11 cellular contexts compared by ENCODE assay signal in the genomic region with DNA sequence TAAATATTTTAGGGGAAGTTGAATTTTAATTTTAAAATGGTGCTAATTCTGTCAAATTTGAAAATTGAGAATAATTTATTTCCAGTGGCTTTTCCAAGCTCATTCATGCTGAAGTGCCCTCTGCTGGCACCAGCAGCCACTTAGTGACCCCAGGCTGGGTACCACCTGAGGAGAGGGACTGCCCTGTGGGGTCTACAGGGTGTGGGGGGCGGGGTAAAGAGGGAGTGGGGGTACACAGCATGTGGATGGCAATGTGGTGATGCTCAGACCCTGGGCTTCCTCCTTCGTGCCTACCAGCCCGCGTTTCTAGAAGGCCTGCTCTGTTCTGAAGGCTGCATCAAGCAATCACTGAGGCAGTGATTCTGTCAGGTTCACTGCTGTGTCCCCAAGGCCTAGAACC. TPM values are rescaled to one million over a fixed set of nuclear protein-coding genes. Genes with fewer than 3 reads are reported as not detected.
DNase-seq lines count a peak whose midpoint lies in the region; ATAC-seq and TF ChIP-seq lines count a peak whose summit lies in the region.
"Had no signal": no experiment of that assay in that cellular context is flagged by ENCODE, and none has a peak within 500 bp of the region (broad histone marks: within the 10 kb centered on the region; RNA-seq: fewer than 3 reads in every experiment).

No MANE protein-coding gene starts in this region.

- H3K27me3 ChIP-seq in SU-DHL-6 (ENCODE audit: low read length) (no peaks in the 10 kb centered on the region), foreskin keratinocyte (no peaks in the 10 kb centered on the region), left lung (no peaks in the 10 kb centered on the region)
- H3K27me3 ChIP-seq: stomach had no signal

- H3K36me3 ChIP-seq in SU-DHL-6 (ENCODE audit: low read length) (no peaks in the 10 kb centered on the region), left lung (peaks cover 0 to 61% of the 10 kb centered on the region in 2 donors)

- H2AFZ ChIP-seq in SU-DHL-6 (ENCODE audit: low read depth, low read length, severe bottlenecking): no peak overlapping the region

- no peaks in the 10 kb centered on the region for H4K20me1 ChIP-seq in SU-DHL-6 (ENCODE audit: low read depth, low read length)

- ATAC-seq in foreskin keratinocyte (no peak), left lung (no peak), GM18520 (IDR thresholded peaks at IDR 0.05; ENCODE audit: unreplicated experiment) (no peak), HG02973 (IDR thresholded peaks at IDR 0.05; ENCODE audit: unreplicated experiment) (no peak)

- DNase-seq in AG09309 (ENCODE audit: low read depth) (no peak), GM12865 (ENCODE audit: low read depth) (no peak), foreskin keratinocyte (no peak), left lung (no peak)
- no peak for DNase-seq in stimulated activated naive CD4-positive, alpha-beta T cell (lab: John Stamatoyannopoulos, UW)
- DNase-seq: effector CD4-positive, alpha-beta T cell; stomach had no signal

- H3K79me2 ChIP-seq in SU-DHL-6 (ENCODE audit: insufficient read depth, low read length): no peaks in the 10 kb centered on the region

- TF ChIP-seq CTCF in AG09309 (IDR thresholded peaks at IDR 0.05; ENCODE audit: control insufficient read depth, insufficient read depth, low read depth, low read length, missing control alignments) (peak; percentile 28), GM12865 (IDR thresholded peaks at IDR 0.05; ENCODE audit: insufficient read depth, low read depth, low read length, missing control alignments) (peak; percentile 21), SU-DHL-6 (IDR thresholded peaks at IDR 0.05; ENCODE audit: insufficient read depth, low read length, poor library complexity, severe bottlenecking) (peak; percentile 14), foreskin keratinocyte (conservative IDR thresholded peaks at IDR 0.05) (peak; percentile 31), left lung (IDR thresholded peaks at IDR 0.05) (no peak)

- H3K27ac ChIP-seq in SU-DHL-6 (ENCODE audit: low read depth, low read length) (no peak overlapping the region), foreskin keratinocyte (no peak overlapping the region), left lung (no peak overlapping the region)
- H3K27ac ChIP-seq: stomach had no signal

- H3K9me3 ChIP-seq in SU-DHL-6 (ENCODE audit: insufficient read depth, low read length) (no peaks in the 10 kb centered on the region), left lung (no peaks in the 10 kb centered on the region)
- H3K9me3 ChIP-seq: stomach had no signal

- H3F3A ChIP-seq in SU-DHL-6 (ENCODE audit: insufficient read depth): no peaks in the 10 kb centered on the region

- H3K4me1 ChIP-seq in foreskin keratinocyte: peaks cover 7% of the 10 kb centered on the region
- H3K4me1 ChIP-seq in left lung: no peaks in the 10 kb centered on the region
- H3K4me1 ChIP-seq: stomach had no signal

- intact Hi-C loops in left lung (cut with DNase I): no loop called here

- H3K4me3 ChIP-seq in AG09309 (ENCODE audit: control insufficient read depth, low read depth, low read length) (no peak overlapping the region), GM12865 (ENCODE audit: low read depth, low read length) (no peak overlapping the region), SU-DHL-6 (ENCODE audit: insufficient read depth, low read length, poor library complexity, severe bottlenecking) (no peak overlapping the region), left lung (no peak overlapping the region)
- H3K4me3 ChIP-seq: lung, stomach had no signal

- H3K4me2 ChIP-seq in SU-DHL-6 (ENCODE audit: low read depth, low read length, poor library complexity, severe bottlenecking): no peak overlapping the region

- H3K9ac ChIP-seq in SU-DHL-6 (ENCODE audit: low read length): no peak overlapping the region

- H3K9me2 ChIP-seq in SU-DHL-6 (replicated peaks; ENCODE audit: insufficient read depth, low read length): no peaks in the 10 kb centered on the region

RNA-seq across cellular contexts. Expression of a gene that starts 45.1 kb away (rescaled TPM):
- total RNA-seq in foreskin keratinocyte: 23.5 and 24.6 TPM in 2 replicates
- polyA plus RNA-seq in foreskin keratinocyte: 21.6 and 27.8 TPM in 2 replicates
- 10 to 100 TPM; 10.9 to 20.9 TPM for total RNA-seq in left lung

RNA-seq across cellular contexts. Expression of a gene that starts 48.9 kb away (rescaled TPM):
- total RNA-seq in foreskin keratinocyte (70.5 and 71.9 TPM in 2 replicates), left lung (10 to 100 TPM; 48.5 to 58.9 TPM)
- 85.0 and 93.1 TPM in 2 replicates for polyA plus RNA-seq in foreskin keratinocyte

Comparison
In these comparisons a context has a peak if more than half of its experiments do, and no peak if none do; other contexts are left out.
1. CTCF ChIP-seq: peak in AG09309 (single experiment), GM12865 (single experiment), SU-DHL-6 (single experiment) and foreskin keratinocyte (single experiment); none in left lung (0 of 2).